In genomic region chr10:116704926-116705325, GRCh38 we compare ENCODE assay signal across 35 cellular contexts. TPM values are rescaled to one million over a fixed set of nuclear protein-coding genes. Genes with fewer than 3 reads are reported as not detected.
A peak's percentile ranks its signal among the peaks of the same experiment; 100 is the strongest.
DNase-seq lines count a peak whose midpoint lies in the region; ATAC-seq, FAIRE-seq and TF ChIP-seq lines count a peak whose summit lies in the region.
"Had no signal": no experiment of that assay in that cellular context is flagged by ENCODE, and none has a peak within 500 bp of the region (broad histone marks: within the 10 kb centered on the region; RNA-seq: fewer than 3 reads in every experiment).

No MANE protein-coding gene starts in this region.

- WGBS in pancreas, 2 donors, result 52 to 55% methylated on average over 11 of the region's 11 CpGs

- FAIRE-seq in bronchial epithelial cell (lab: Jason Lieb, UNC) (peak; percentile 13), pancreas (lab: Jason Lieb, UNC) (no peak)
- FAIRE-seq: endothelial cell of umbilical vein, frontal cortex, TTC549 had no signal

- no peak overlapping the region for H3K27ac ChIP-seq in pancreas
- H3K27ac ChIP-seq: 22Rv1, ascending aorta, lower lobe of right lung, PC-9, psoas muscle, upper lobe of left lung had no signal

- ATAC-seq in pancreas (peak; percentile 73 to 95 (median 86)), HG02759 (IDR thresholded peaks at IDR 0.05; ENCODE audit: unreplicated experiment) (no peak), HG02798 (IDR thresholded peaks at IDR 0.05; ENCODE audit: poor library complexity, unreplicated experiment) (no peak)
- ATAC-seq: activated CD8-positive, alpha-beta memory T cell treated with anti-CD3 and anti-CD28 coated beads, Interleukin-2, amount 10 ng/mL, durations not matched to agents 7 days and 5 days; naive thymus-derived CD4-positive, alpha-beta T cell; SK-N-SH treated with all-trans-retinoic acid at 6 μM for 48 hours; T-helper 17 cell had no signal

- intact Hi-C loops in pancreas (cut with DNase I), result no loop called here

- H3K4me3 ChIP-seq in bronchial epithelial cell (ENCODE audit: low read depth, low read length), result no peak overlapping the region
- H3K4me3 ChIP-seq in pancreas, result no peak overlapping the region
- H3K4me3 ChIP-seq: ascending aorta, lower lobe of right lung, PC-9, psoas muscle, upper lobe of left lung had no signal

- no peaks in the 10 kb centered on the region for H3K36me3 ChIP-seq in bronchial epithelial cell (ENCODE audit: control insufficient read depth, insufficient read depth, low read length)
- no peaks in the 10 kb centered on the region for H3K36me3 ChIP-seq in pancreas
- H3K36me3 ChIP-seq: ascending aorta, lower lobe of right lung, upper lobe of left lung had no signal

- TF ChIP-seq RAD21 in Ishikawa (IDR thresholded peaks at IDR 0.05; ENCODE audit: low read depth), result no peak

- no peaks in the 10 kb centered on the region for H3K9me3 ChIP-seq in pancreas
- H3K9me3 ChIP-seq: ascending aorta, lower lobe of right lung, psoas muscle, upper lobe of left lung had no signal

- no peaks in the 10 kb centered on the region for H3K4me1 ChIP-seq in pancreas
- H3K4me1 ChIP-seq: lower lobe of right lung, psoas muscle, upper lobe of left lung had no signal

- no peaks in the 10 kb centered on the region for H3K27me3 ChIP-seq in bronchial epithelial cell (ENCODE audit: control insufficient read depth, insufficient read depth, low read length)
- no peaks in the 10 kb centered on the region for H3K27me3 ChIP-seq in pancreas
- H3K27me3 ChIP-seq: ascending aorta, upper lobe of left lung had no signal

- TF ChIP-seq CTCF in bronchial epithelial cell (IDR thresholded peaks at IDR 0.05; ENCODE audit: insufficient read depth, low read length, severe bottlenecking) (no peak), pancreas (IDR thresholded peaks at IDR 0.05) (no peak)

- TF ChIP-seq EP300 in Ishikawa (IDR thresholded peaks at IDR 0.05; ENCODE audit: borderline replicate concordance), result no peak

- DNase-seq in NCI-H1092 treated with DMSO at 0.1 percent for 48 hours (lab: John Stamatoyannopoulos, UW) (peak; percentile 17), NCI-H1092 (lab: John Stamatoyannopoulos, UW) (no peak), bronchial epithelial cell (ENCODE audit: low read depth) (no peak), pancreas (peak; percentile 61 to 85 (median 76)), AG08396 (ENCODE audit: low spot score) (no peak)
- DNase-seq: activated CD4-positive, alpha-beta T cell treated with anti-CD3 and anti-CD28 coated beads, Interleukin-2, amount 50 U/mL, for 4 hours; activated CD8-positive, alpha-beta memory T cell treated with anti-CD3 and anti-CD28 coated beads, Interleukin-2, amount 10 ng/mL, durations not matched to agents 7 days and 5 days; activated T-cell treated with anti-CD3 and anti-CD28 coated beads, Interleukin-2, amount 50 U/mL, for 48 hours; Calu3; central memory CD4-positive, alpha-beta T cell; DND-41; GF-D8; HCEC 1CT; lower lobe of right lung; midbrain; naive thymus-derived CD4-positive, alpha-beta T cell; NCI-H1417; NCI-H2171; NCI-H524 treated with DMSO at 0.1 percent for 48 hours; nucleus accumbens; PC-9; psoas muscle; stimulated activated CD4-positive, alpha-beta T cell treated with anti-CD3 and anti-CD28 coated beads, Interleukin-4, amount 100 ng/mL, for 1 hour; T-helper 17 cell; upper lobe of left lung had no signal

TF ChIP-seq in Ishikawa, 13 proteins besides CTCF, POLR2A, EP300 and RAD21:
- TF ChIP-seq USF1 (IDR thresholded peaks at IDR 0.05) (peak; percentile 45), YY1 (IDR thresholded peaks at IDR 0.05; ENCODE audit: low read depth) (no peak)

RNA-seq across cellular contexts. Expression of gene HSPA12A, which starts 37.4 kb away (rescaled TPM):
- total RNA-seq in bronchial epithelial cell (0.79 and 1.4 TPM in 2 replicates), pancreas (1 to 10 TPM; 3.1 to 8.2 (median 4.5) TPM)
- 1 to 10 TPM; 2.7 to 3.6 TPM for polyA plus RNA-seq in pancreas
- total RNA-seq: activated CD8-positive, alpha-beta memory T cell treated with anti-CD3 and anti-CD28 coated beads, Interleukin-2, amount 10 ng/mL, durations not matched to agents 7 days and 5 days had no signal
- polyA plus RNA-seq: CD14-positive monocyte had no signal

Comparison
In these comparisons a context has a peak if more than half of its experiments do, and no peak if none do; other contexts are left out.
1. DNase-seq: peak in NCI-H1092 treated with DMSO at 0.1 percent for 48 hours (single experiment) and pancreas (6 of 6); none in NCI-H1092 (single experiment), bronchial epithelial cell (single experiment) and AG08396 (single experiment).
2. ATAC-seq: peak in pancreas (4 of 4); none in HG02759 (single experiment) and HG02798 (single experiment).